In genomic region chr22:23385301-23386244, GRCh38 we compare ENCODE assay signal across 8 cellular contexts.
A peak's percentile ranks its signal among the peaks of the same experiment; 100 is the strongest.
DNase-seq lines count a peak whose midpoint lies in the region; ATAC-seq and TF ChIP-seq lines count a peak whose summit lies in the region.

No MANE protein-coding gene starts in this region.

- no peak overlapping the region for H3K4me3 Mint-ChIP-seq in activated CD4-positive, alpha-beta T cell treated with anti-CD3 and anti-CD28 coated beads for 36 hours

- H3K9me3 Mint-ChIP-seq in activated CD4-positive, alpha-beta T cell treated with anti-CD3 and anti-CD28 coated beads for 36 hours (ENCODE audit: low read depth), result no peaks in the 10 kb centered on the region

- no peaks in the 10 kb centered on the region for H3K9me3 ChIP-seq in left lung

- POLR2A ChIA-PET in activated CD4-positive, alpha-beta T cell treated with anti-CD3 and anti-CD28 coated beads for 36 hours (lab: Charles Lee), result no interaction called here

- ATAC-seq in GM21423 (IDR thresholded peaks at IDR 0.05; ENCODE audit: unreplicated experiment) (peak; percentile 59), left lung (peak; percentile 93), GM18861 (IDR thresholded peaks at IDR 0.05; ENCODE audit: unreplicated experiment) (no peak)
- ATAC-seq in activated CD4-positive, alpha-beta T cell treated with anti-CD3 and anti-CD28 coated beads for 36 hours, result peak; percentile 90

- H3K27ac ChIP-seq in left lung, result no peak overlapping the region

- peaks cover 2% of the 10 kb centered on the region for H3K27me3 Mint-ChIP-seq in activated CD4-positive, alpha-beta T cell treated with anti-CD3 and anti-CD28 coated beads for 36 hours

- H3K4me1 Mint-ChIP-seq in activated CD4-positive, alpha-beta T cell treated with anti-CD3 and anti-CD28 coated beads for 36 hours, result no peaks in the 10 kb centered on the region

- peaks cover 0 to 4% of the 10 kb centered on the region in 2 donors for H3K4me1 ChIP-seq in left lung

- DNase-seq in AG08395 (ENCODE audit: low spot score) (peak; percentile 91), NCI-H446 (lab: John Stamatoyannopoulos, UW) (peak; percentile 53 to 85), choroid plexus epithelial cell (ENCODE audit: low read depth) (peak; percentile 90), left lung (peak; percentile 75 to 92)
- peak; percentile 90 for DNase-seq in activated CD4-positive, alpha-beta T cell treated with anti-CD3 and anti-CD28 coated beads for 36 hours
- DNase-seq in stimulated activated CD4-positive, alpha-beta T cell treated with anti-CD3 and anti-CD28 coated beads, Interleukin-4, amount 100 ng/mL, for 24 hours, result peak; percentile 84

- TF ChIP-seq CTCF in choroid plexus epithelial cell (conservative IDR thresholded peaks at IDR 0.05; ENCODE audit: low read depth, low read length) (peak; percentile 95), left lung (IDR thresholded peaks at IDR 0.05) (peak; percentile 99)

- no peaks in the 10 kb centered on the region for H3K27me3 ChIP-seq in left lung

- no peaks in the 10 kb centered on the region for H3K36me3 Mint-ChIP-seq in activated CD4-positive, alpha-beta T cell treated with anti-CD3 and anti-CD28 coated beads for 36 hours (ENCODE audit: low read depth)

- intact Hi-C loops in activated CD4-positive, alpha-beta T cell treated with anti-CD3 and anti-CD28 coated beads for 36 hours (cut with DNase I, micrococcal nuclease), result loop anchor here (1.0 to 10.0 kb wide), 5 partner anchors 63 to 211 kb away; no protein-coding TSS in a partner anchor
- intact Hi-C loops in left lung (cut with DNase I), result loop anchor here in 1 of 2 donors (10.0 kb wide), 1 partner anchor 211 kb away; no protein-coding TSS in a partner anchor

- H3K27ac Mint-ChIP-seq in activated CD4-positive, alpha-beta T cell treated with anti-CD3 and anti-CD28 coated beads for 36 hours, result no peak overlapping the region

- H3K4me3 ChIP-seq in choroid plexus epithelial cell (ENCODE audit: low read depth, low read length) (no peak overlapping the region), left lung (no peak overlapping the region)

- H3K36me3 ChIP-seq in left lung, result no peaks in the 10 kb centered on the region

- CTCF ChIA-PET in activated CD4-positive, alpha-beta T cell treated with anti-CD3 and anti-CD28 coated beads for 36 hours (lab: Charles Lee), result interaction anchor here (0.6 to 1.8 kb wide), 24 partner anchors 8 to 1040 kb away, joined by 3 to 16 read pairs (median 3); no protein-coding TSS in a partner anchor
